In genomic region chr12:6870304-6870703, GRCh38 we compare ENCODE assay signal across 6 cellular contexts. TPM values are rescaled to one million over a fixed set of nuclear protein-coding genes. Genes with fewer than 3 reads are reported as not detected.
DNase-seq lines count a peak whose midpoint lies in the region; ATAC-seq and TF ChIP-seq lines count a peak whose summit lies in the region.
"Not testable (repeated sequence)": the region's sequence is repeated elsewhere in the genome, so short reads cannot be mapped to it uniquely, and the experiment has no call there.

No MANE protein-coding gene starts in this region.

- not testable (repeated sequence) for H3K9me3 Mint-ChIP-seq in activated CD8-positive, alpha-beta T cell treated with anti-CD3 and anti-CD28 coated beads, Interleukin-2, amount 10 ng/mL, durations not matched to agents 7 days and 5 days (ENCODE audit: insufficient read depth); brain; stimulated activated naive CD8-positive, alpha-beta T cell treated with anti-CD3 and anti-CD28 coated beads, Interleukin-15, amount 100 ng/mL, for 72 hours

- peaks cover 66% of the 10 kb centered on the region for H3K36me3 Mint-ChIP-seq in activated CD8-positive, alpha-beta T cell treated with anti-CD3 and anti-CD28 coated beads, Interleukin-2, amount 10 ng/mL, durations not matched to agents 7 days and 5 days (ENCODE audit: low read depth)
- peaks cover 33% of the 10 kb centered on the region for H3K36me3 Mint-ChIP-seq in brain

- not testable (repeated sequence) for TF ChIP-seq CTCF in DND-41 (IDR thresholded peaks at IDR 0.05; ENCODE audit: borderline replicate concordance, extremely low read depth, low read length, poor library complexity, severe bottlenecking); brain (conservative IDR thresholded peaks at IDR 0.05); left ventricle myocardium inferior (IDR thresholded peaks at IDR 0.05; ENCODE audit: borderline replicate concordance)

- H3K4me1 Mint-ChIP-seq in activated CD8-positive, alpha-beta T cell treated with anti-CD3 and anti-CD28 coated beads, Interleukin-2, amount 10 ng/mL, durations not matched to agents 7 days and 5 days (ENCODE audit: low read depth) = peaks cover 67% of the 10 kb centered on the region
- H3K4me1 Mint-ChIP-seq in brain = peaks cover 63% of the 10 kb centered on the region
- H3K4me1 Mint-ChIP-seq in stimulated activated naive CD8-positive, alpha-beta T cell treated with anti-CD3 and anti-CD28 coated beads, Interleukin-15, amount 100 ng/mL, for 72 hours = peaks cover 79% of the 10 kb centered on the region

- POLR2A ChIA-PET in activated CD8-positive, alpha-beta T cell treated with anti-CD3 and anti-CD28 coated beads, Interleukin-2, amount 10 ng/mL, durations not matched to agents 7 days and 5 days (lab: Charles Lee) = interaction anchor here (0.9 to 6.8 kb wide), 5 partner anchors 17 to 55 kb away, joined by 3 to 93 read pairs (median 24); partner anchors contain the start of genes CDCA3 and USP5

- H3K4me1 ChIP-seq in DND-41 (ENCODE audit: insufficient read depth, low read length) (peaks cover 71% of the 10 kb centered on the region), left ventricle myocardium inferior (peaks cover 68% of the 10 kb centered on the region)

- H4K20me1 ChIP-seq in DND-41 (ENCODE audit: insufficient read depth, low read length) = peaks cover 49% of the 10 kb centered on the region

- intact Hi-C loops in left ventricle myocardium inferior (cut with micrococcal nuclease) = not testable (repeated sequence)

- H3K27me3 ChIP-seq in DND-41 (ENCODE audit: insufficient read depth, low read length, poor library complexity); left ventricle myocardium inferior (ENCODE audit: low read depth): not testable (repeated sequence)

- peak overlapping the region; percentile 99 for H3K4me2 ChIP-seq in DND-41 (ENCODE audit: insufficient read depth, low read length)

- not testable (repeated sequence) for ATAC-seq in DND-41 (ENCODE audit: insufficient read depth, low read depth); activated CD8-positive, alpha-beta T cell treated with anti-CD3 and anti-CD28 coated beads, Interleukin-2, amount 10 ng/mL, durations not matched to agents 7 days and 5 days; stimulated activated naive CD8-positive, alpha-beta T cell treated with anti-CD3 and anti-CD28 coated beads, Interleukin-15, amount 100 ng/mL, for 72 hours

- H3K27ac Mint-ChIP-seq in activated CD8-positive, alpha-beta T cell treated with anti-CD3 and anti-CD28 coated beads, Interleukin-2, amount 10 ng/mL, durations not matched to agents 7 days and 5 days = peak overlapping the region; percentile 96
- peak overlapping the region in 4 of 5 experiments; percentile 28 to 99 (median 94) for H3K27ac Mint-ChIP-seq in brain
- not testable (repeated sequence) for H3K27ac Mint-ChIP-seq in stimulated activated naive CD8-positive, alpha-beta T cell treated with anti-CD3 and anti-CD28 coated beads, Interleukin-15, amount 100 ng/mL, for 72 hours

- H3K4me3 ChIP-seq in DND-41 (ENCODE audit: low read depth in 1 of 2, low read length in 2 of 2); left ventricle myocardium inferior: not testable (repeated sequence)

- H2AFZ ChIP-seq in DND-41 (ENCODE audit: low read depth, low read length) = not testable (repeated sequence)

- peak overlapping the region; percentile 80; the same call in 1 of the 2 replicates for H3K9ac ChIP-seq in DND-41 (ENCODE audit: low read depth, low read length)

- not testable (repeated sequence) for DNase-seq in DND-41; activated CD8-positive, alpha-beta T cell treated with anti-CD3 and anti-CD28 coated beads, Interleukin-2, amount 10 ng/mL, durations not matched to agents 7 days and 5 days; left ventricle myocardium inferior; stimulated activated naive CD8-positive, alpha-beta T cell treated with anti-CD3 and anti-CD28 coated beads, Interleukin-15, amount 100 ng/mL, for 72 hours

- H3K27ac ChIP-seq in DND-41 (ENCODE audit: low read length) = not testable (repeated sequence)
- peak overlapping the region; percentile 99 for H3K27ac ChIP-seq in left ventricle myocardium inferior (replicated peaks)

- peak overlapping the region; percentile 13 for H3K4me3 Mint-ChIP-seq in activated CD8-positive, alpha-beta T cell treated with anti-CD3 and anti-CD28 coated beads, Interleukin-2, amount 10 ng/mL, durations not matched to agents 7 days and 5 days
- H3K4me3 Mint-ChIP-seq in brain = peak overlapping the region; percentile 64 to 96 (median 93)
- H3K4me3 Mint-ChIP-seq in stimulated activated naive CD8-positive, alpha-beta T cell treated with anti-CD3 and anti-CD28 coated beads, Interleukin-15, amount 100 ng/mL, for 72 hours = peak overlapping the region; percentile 31 to 39

- CTCF ChIA-PET in activated CD8-positive, alpha-beta T cell treated with anti-CD3 and anti-CD28 coated beads, Interleukin-2, amount 10 ng/mL, durations not matched to agents 7 days and 5 days (lab: Charles Lee) = interaction anchor here (1.3 to 6.1 kb wide), 12 partner anchors 15 to 243 kb away, joined by 3 to 121 read pairs (median 8); partner anchors contain the start of genes CDCA3, PTPN6 and USP5

- peaks cover 52% of the 10 kb centered on the region for H3K79me2 ChIP-seq in DND-41 (ENCODE audit: insufficient read depth, low read length)

- H3K27me3 Mint-ChIP-seq in activated CD8-positive, alpha-beta T cell treated with anti-CD3 and anti-CD28 coated beads, Interleukin-2, amount 10 ng/mL, durations not matched to agents 7 days and 5 days (ENCODE audit: low read depth); stimulated activated naive CD8-positive, alpha-beta T cell treated with anti-CD3 and anti-CD28 coated beads, Interleukin-15, amount 100 ng/mL, for 72 hours: not testable (repeated sequence)
- H3K27me3 Mint-ChIP-seq in brain = peaks cover 17% of the 10 kb centered on the region

- H3K9me3 ChIP-seq in DND-41 (ENCODE audit: insufficient read depth, low read length, severe bottlenecking); left ventricle myocardium inferior (replicated peaks): not testable (repeated sequence)

- H3K36me3 ChIP-seq in DND-41 (ENCODE audit: insufficient read depth, low read length) (peaks cover 61% of the 10 kb centered on the region), left ventricle myocardium inferior (peaks cover 31% of the 10 kb centered on the region)

TF ChIP-seq in PFSK-1, 5 proteins besides CTCF, POLR2A, EP300 and RAD21:
- TF ChIP-seq POLR2AphosphoS5 (IDR thresholded peaks at IDR 0.05; ENCODE audit: low read depth, low read length) = peak; percentile 50; the same call in 1 of the 2 replicates

RNA-seq across cellular contexts. Expression of gene SPSB2, which starts 2.8 kb away (rescaled TPM):
- polyA plus RNA-seq in PFSK-1 (2012; ENCODE audit: insufficient read length, low read depth) = 13.7 TPM
- total RNA-seq in activated CD8-positive, alpha-beta T cell treated with anti-CD3 and anti-CD28 coated beads, Interleukin-2, amount 10 ng/mL, durations not matched to agents 7 days and 5 days = 10 to 100 TPM in 1 of 2 experiments, 1 to 10 TPM in 1; 10.0 to 11.2 TPM
- polyA plus RNA-seq in brain (ENCODE audit: insufficient read depth, low read depth, low replicate concordance) = 6.2 TPM
- 3.2 TPM for total RNA-seq in left ventricle myocardium inferior

RNA-seq across cellular contexts. Expression of gene TPI1, which starts 3.0 kb away (rescaled TPM):
- 618 TPM for polyA plus RNA-seq in PFSK-1 (2012; ENCODE audit: insufficient read length, low read depth)
- 1,000 to 10,000 TPM; 1,505 to 1,545 TPM for total RNA-seq in activated CD8-positive, alpha-beta T cell treated with anti-CD3 and anti-CD28 coated beads, Interleukin-2, amount 10 ng/mL, durations not matched to agents 7 days and 5 days
- polyA plus RNA-seq in brain (ENCODE audit: insufficient read depth, low read depth, low replicate concordance) = 1,087 TPM
- total RNA-seq in left ventricle myocardium inferior = 753 TPM

RNA-seq across cellular contexts. Expression of gene USP5, which starts 18.4 kb away (rescaled TPM):
- 56.6 TPM for polyA plus RNA-seq in PFSK-1 (2012; ENCODE audit: insufficient read length, low read depth)
- 100 to 1,000 TPM; 105 to 108 TPM for total RNA-seq in activated CD8-positive, alpha-beta T cell treated with anti-CD3 and anti-CD28 coated beads, Interleukin-2, amount 10 ng/mL, durations not matched to agents 7 days and 5 days
- 106 TPM for polyA plus RNA-seq in brain (ENCODE audit: insufficient read depth, low read depth, low replicate concordance)
- total RNA-seq in left ventricle myocardium inferior = 73.6 TPM

RNA-seq across cellular contexts. Expression of gene CDCA3, which starts 19.2 kb away (rescaled TPM):
- polyA plus RNA-seq in PFSK-1 (2012; ENCODE audit: insufficient read length, low read depth) = 13.7 TPM
- 100 to 1,000 TPM; 103 to 115 TPM for total RNA-seq in activated CD8-positive, alpha-beta T cell treated with anti-CD3 and anti-CD28 coated beads, Interleukin-2, amount 10 ng/mL, durations not matched to agents 7 days and 5 days
- polyA plus RNA-seq in brain (ENCODE audit: insufficient read depth, low read depth, low replicate concordance) = 38.2 TPM
- 0.55 TPM for total RNA-seq in left ventricle myocardium inferior

RNA-seq across cellular contexts. Expression of gene GNB3, which starts 29.6 kb away (rescaled TPM):
- 17.5 TPM for polyA plus RNA-seq in PFSK-1 (2012; ENCODE audit: insufficient read length, low read depth)
- under 1 TPM in 1 of 2 experiments, not detected in 1; 0.08 TPM for total RNA-seq in activated CD8-positive, alpha-beta T cell treated with anti-CD3 and anti-CD28 coated beads, Interleukin-2, amount 10 ng/mL, durations not matched to agents 7 days and 5 days
- 4.8 TPM for polyA plus RNA-seq in brain (ENCODE audit: insufficient read depth, low read depth, low replicate concordance)
- 7.5 TPM for total RNA-seq in left ventricle myocardium inferior

Comparison
In these comparisons a context has a peak if more than half of its experiments do, and no peak if none do; other contexts are left out.
1. H3K4me3 Mint-ChIP-seq: peak in every context shown above with its lines; median percentile 93 in brain; 35 in stimulated activated naive CD8-positive, alpha-beta T cell treated with anti-CD3 and anti-CD28 coated beads, Interleukin-15, amount 100 ng/mL, for 72 hours; 13 in activated CD8-positive, alpha-beta T cell treated with anti-CD3 and anti-CD28 coated beads, Interleukin-2, amount 10 ng/mL, durations not matched to agents 7 days and 5 days.